ENCODE assay signal across 7 cellular contexts in genomic region chr3:56923546-56924224, GRCh38.
A peak's percentile ranks its signal among the peaks of the same experiment; 100 is the strongest.
DNase-seq lines count a peak whose midpoint lies in the region; ATAC-seq, FAIRE-seq and TF ChIP-seq lines count a peak whose summit lies in the region.

No MANE protein-coding gene starts in this region.

- DNase-seq in H54 (ENCODE audit: insufficient read length, low spot score) (peak; percentile 56), T follicular helper cell (ENCODE audit: low read depth) (peak; percentile 44), endothelial cell of umbilical vein (ENCODE audit: low read depth, low spot score) (peak; percentile 97), osteoblast (ENCODE audit: insufficient read length, low spot score, missing footprints) (no peak), cerebellum (ENCODE audit: low spot score) (no peak), NCI-H2081 treated with DMSO at 0.1 percent for 48 hours (lab: John Stamatoyannopoulos, UW) (no peak)

- H3K9ac ChIP-seq in endothelial cell of umbilical vein (replicated peaks; ENCODE audit: extremely low read depth, insufficient read depth, low read length) = peak overlapping the region; percentile 44

- H3K9me3 ChIP-seq in endothelial cell of umbilical vein (replicated peaks; ENCODE audit: control insufficient read depth, insufficient read depth, low read length) = no peaks in the 10 kb centered on the region
- H3K9me3 ChIP-seq in osteoblast (ENCODE audit: low read depth, low read length) = no peaks in the 10 kb centered on the region

- POLR2A ChIA-PET in endothelial cell of umbilical vein (lab: Charles Lee) = interaction anchor here (0.6 kb wide), 1 partner anchor 241 kb away, joined by 3 read pairs; no protein-coding TSS in a partner anchor

- no peaks in the 10 kb centered on the region for H3K9me1 ChIP-seq in endothelial cell of umbilical vein (replicated peaks; ENCODE audit: control insufficient read depth, extremely low read depth, insufficient read depth, low read length)

- no peaks in the 10 kb centered on the region for H3K36me3 ChIP-seq in endothelial cell of umbilical vein (ENCODE audit: control insufficient read depth in 2 of 2, extremely low read depth in 1 of 2, insufficient read depth in 2 of 2, low read length in 2 of 2)
- H3K36me3 ChIP-seq in osteoblast (ENCODE audit: insufficient read depth, low read length) = no peaks in the 10 kb centered on the region

- peak overlapping the region; percentile 92 for H3K27ac ChIP-seq in endothelial cell of umbilical vein (ENCODE audit: insufficient read depth, low read depth, low read length)
- no peak overlapping the region for H3K27ac ChIP-seq in osteoblast (ENCODE audit: low read depth, low read length)

- CTCF ChIA-PET in endothelial cell of umbilical vein (lab: Charles Lee) = interaction anchor here (0.9 to 3.9 kb wide), 7 partner anchors 12 to 123 kb away, joined by 3 to 16 read pairs (median 3); partner anchors contain the start of gene ARHGEF3

- TF ChIP-seq CTCF in endothelial cell of umbilical vein (IDR thresholded peaks at IDR 0.05; ENCODE audit: extremely low read depth in 1 of 2, insufficient read depth in 1 of 2, low read depth in 1 of 2, low read length in 2 of 2) (no peak), osteoblast (IDR thresholded peaks at IDR 0.05; ENCODE audit: extremely low read depth, low read depth, low read length) (no peak)

- intact Hi-C loops in endothelial cell of umbilical vein (cut with micrococcal nuclease) = loop anchor here (1.0 to 5.0 kb wide), 6 partner anchors 58 to 241 kb away; partner anchors contain the start of gene TASOR

- peak overlapping the region; percentile 24 for H2AFZ ChIP-seq in endothelial cell of umbilical vein (ENCODE audit: low read depth, low read length)
- H2AFZ ChIP-seq in osteoblast (ENCODE audit: low read length) = peak overlapping the region; percentile 56

- FAIRE-seq in H54 (lab: Jason Lieb, UNC) (peak; percentile 76), endothelial cell of umbilical vein (lab: Jason Lieb, UNC) (peak; percentile 91)

- peaks cover 71% of the 10 kb centered on the region for H3K4me1 ChIP-seq in endothelial cell of umbilical vein (ENCODE audit: control insufficient read depth, extremely low read depth, insufficient read depth, low read length)
- H3K4me1 ChIP-seq in osteoblast (ENCODE audit: insufficient read depth, low read length) = peaks cover 34% of the 10 kb centered on the region

- no peak for TF ChIP-seq POLR2A in H54 (IDR thresholded peaks at IDR 0.05; ENCODE audit: low read depth, low read length)
- TF ChIP-seq POLR2A in endothelial cell of umbilical vein (IDR thresholded peaks at IDR 0.05; ENCODE audit: low read depth, low read length) = no peak

- no peak for ATAC-seq in GM18909 (IDR thresholded peaks at IDR 0.05; ENCODE audit: poor library complexity, unreplicated experiment)

- H3K4me3 ChIP-seq in endothelial cell of umbilical vein (replicated peaks in 1 of 3; ENCODE audit: insufficient read depth in 1 of 3, low read depth in 1 of 3, low read length in 3 of 3) = no peak overlapping the region
- H3K4me3 ChIP-seq in osteoblast (ENCODE audit: insufficient read depth, low read length) = no peak overlapping the region

- H3K27me3 ChIP-seq in endothelial cell of umbilical vein (ENCODE audit: control insufficient read depth in 2 of 2, insufficient read depth in 2 of 2, low read length in 2 of 2) (no peaks in the 10 kb centered on the region), osteoblast (ENCODE audit: insufficient read depth, low read length) (no peaks in the 10 kb centered on the region)

- dilution Hi-C loops in endothelial cell of umbilical vein (cut with MboI; ENCODE audit: extremely low pct_ligation_motif_present, low sequenced_read_pairs) = no loop called here

- TSS peak; percentile 92 for BruUV-seq in endothelial cell of umbilical vein (replicated peaks; lab: Mats Ljungman, UMichigan)

- no peaks in the 10 kb centered on the region for H3K79me2 ChIP-seq in endothelial cell of umbilical vein (ENCODE audit: control insufficient read depth, insufficient read depth, low read length)
- no peaks in the 10 kb centered on the region for H3K79me2 ChIP-seq in osteoblast (ENCODE audit: insufficient read depth, low read length)

- H4K20me1 ChIP-seq in endothelial cell of umbilical vein (replicated peaks; ENCODE audit: control insufficient read depth, extremely low read depth, insufficient read depth, low read length) (no peaks in the 10 kb centered on the region), osteoblast (ENCODE audit: insufficient read depth, low read length) (no peaks in the 10 kb centered on the region)

- H3K4me2 ChIP-seq in endothelial cell of umbilical vein (ENCODE audit: insufficient read depth, low read length) = peak overlapping the region; percentile 54
- peak overlapping the region; percentile 16 for H3K4me2 ChIP-seq in osteoblast (ENCODE audit: insufficient read depth, low read length)

TF ChIP-seq in endothelial cell of umbilical vein, 7 proteins besides CTCF, POLR2A, EP300 and RAD21:
- TF ChIP-seq POLR2AphosphoS5 (IDR thresholded peaks at IDR 0.05; ENCODE audit: insufficient read depth, low read depth, low read length) (peak; percentile 57), GATA2 (IDR thresholded peaks at IDR 0.05; ENCODE audit: insufficient read depth, insufficient read length, low read depth, low read length) (peak; percentile 14), FOS (IDR thresholded peaks at IDR 0.05; ENCODE audit: borderline replicate concordance, insufficient read depth, low read length) (peak; percentile 39), MYC (IDR thresholded peaks at IDR 0.05; ENCODE audit: low read depth, low read length) (no peak), JUN (IDR thresholded peaks at IDR 0.05; ENCODE audit: borderline replicate concordance, insufficient read depth, insufficient read length, low read depth) (peak; percentile 26), EZH2 (IDR thresholded peaks at IDR 0.05; ENCODE audit: borderline replicate concordance, low read depth, low read length, severe bottlenecking) (no peak)
- TF ChIP-seq, protein P1, sequence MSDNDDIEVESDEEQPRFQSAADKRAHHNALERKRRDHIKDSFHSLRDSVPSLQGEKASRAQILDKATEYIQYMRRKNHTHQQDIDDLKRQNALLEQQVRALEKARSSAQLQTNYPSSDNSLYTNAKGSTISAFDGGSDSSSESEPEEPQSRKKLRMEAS (IDR thresholded peaks at IDR 0.05; ENCODE audit: insufficient read depth, insufficient read length) = peak; percentile 86
TF ChIP-seq in endothelial cell of umbilical vein: peak in this region for 5.

Comparison
In these comparisons a context has a peak if more than half of its experiments do, and no peak if none do; other contexts are left out.
1. DNase-seq: peak in H54 (single experiment), T follicular helper cell (single experiment) and endothelial cell of umbilical vein (single experiment); none in osteoblast (single experiment), cerebellum (single experiment) and NCI-H2081 treated with DMSO at 0.1 percent for 48 hours (single experiment).